1 cellular context compared by ENCODE assay signal in genomic region chr10:21505711-21506278, GRCh38.
TF ChIP-seq lines count a peak whose summit lies in the region.

No MANE protein-coding gene starts in this region.

TF ChIP-seq in A549, 52 proteins besides CTCF, POLR2A, EP300 and RAD21:
- TF ChIP-seq CEBPB (IDR thresholded peaks at IDR 0.05): peak; percentile 33 to 45; a peak in 2 of 4 replicates
- TF ChIP-seq EHMT2 (IDR thresholded peaks at IDR 0.05; ENCODE audit: low read depth): no peak
TF ChIP-seq in A549: peak in this region for 1.
